In the genomic region with DNA sequence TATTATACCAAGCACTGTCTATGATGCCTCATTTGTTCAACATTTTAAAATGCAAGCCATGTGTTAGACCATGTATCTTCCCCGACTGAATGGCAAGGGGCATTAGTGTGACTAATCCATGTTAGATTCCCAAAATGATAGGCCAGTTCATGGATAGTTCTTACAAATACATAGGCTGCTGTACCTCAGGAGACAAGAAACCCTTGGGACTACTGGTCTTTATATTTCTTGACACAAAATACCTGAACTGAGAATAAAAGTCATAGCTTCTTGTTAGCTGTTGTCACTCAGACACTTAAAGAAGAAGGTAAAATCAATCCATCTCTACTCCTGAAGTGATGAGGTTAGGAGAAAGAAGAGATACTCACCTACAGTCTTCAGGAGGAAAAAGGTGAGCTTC, we compare ENCODE assay signal across 24 cellular contexts.
"Had no signal": no experiment of that assay in that cellular context is flagged by ENCODE, and none has a peak within 500 bp of the region (broad histone marks: within the 10 kb centered on the region; RNA-seq: fewer than 3 reads in every experiment).

A gene (plus strand): TSS at position 301 of the 400 bp plus-strand sequence. CDS start 4,265 bp downstream, outside the sequence.

- H3K9me3 ChIP-seq: stomach, suprapubic skin, testis, thoracic aorta, thyroid gland, tibial artery, tibial nerve, transverse colon, upper lobe of left lung, upper lobe of right lung, uterus, vagina had no signal

- H3K4me3 ChIP-seq: stomach, suprapubic skin, testis, thoracic aorta, thyroid gland, tibial artery, tibial nerve, transverse colon, upper lobe of left lung, upper lobe of right lung, uterus, vagina had no signal

- DNase-seq: stimulated activated CD4-positive, alpha-beta T cell treated with anti-CD3 and anti-CD28 coated beads, Interleukin-2, amount 100 ng/mL, for 48 hours; stimulated activated CD4-positive, alpha-beta T cell treated with anti-CD3 and anti-CD28 coated beads, Interleukin-4, amount 100 ng/mL, for 1 hour; stimulated activated CD4-positive, alpha-beta T cell treated with anti-CD3 and anti-CD28 coated beads, Interleukin-4, amount 100 ng/mL, for 24 hours; stimulated activated CD4-positive, alpha-beta T cell treated with anti-CD3 and anti-CD28 coated beads, Interleukin-4, amount 100 ng/mL, for 4 hours; stimulated activated CD8-positive, alpha-beta memory T cell treated with anti-CD3 and anti-CD28 coated beads, Interleukin-4, amount 100 ng/mL, for 48 hours; stimulated activated naive B cell treated with anti-CD40 and anti-IgM and Interleukin-4, amounts not matched to agents 10 μg/mL and 1 μg/mL and 100 μg/mL, for 72 hours; stimulated activated naive CD4-positive, alpha-beta T cell; stimulated activated naive CD4-positive, alpha-beta T cell treated with Interleukin-2 at 50 U/mL for 16 hours; stimulated activated naive CD8-positive, alpha-beta T cell treated with anti-CD3 and anti-CD28 coated beads, Interleukin-15, amount 100 ng/mL, for 72 hours; stimulated activated naive CD8-positive, alpha-beta T cell treated with anti-CD3 and anti-CD28 coated beads, Interleukin-15, Interleukin-2, amounts not matched to agents 100 U/mL and 50 U/mL, for 24 hours; stomach; substantia nigra; testis; thyroid gland; tibial artery; transverse colon; trophoblast cell; upper lobe of left lung; upper lobe of right lung; uterus had no signal

- H3K27me3 ChIP-seq: stomach, suprapubic skin, testis, thyroid gland, tibial artery, tibial nerve, transverse colon, upper lobe of left lung, upper lobe of right lung, uterus, vagina had no signal

- H3K36me3 ChIP-seq: stomach, suprapubic skin, thoracic aorta, thyroid gland, tibial artery, tibial nerve, transverse colon, upper lobe of left lung, upper lobe of right lung, uterus, vagina had no signal

- H3K4me1 ChIP-seq: stomach, suprapubic skin, thyroid gland, tibial artery, tibial nerve, transverse colon, upper lobe of left lung, upper lobe of right lung, uterus, vagina had no signal
